ENCODE assay signal across 26 cellular contexts in the genomic region with DNA sequence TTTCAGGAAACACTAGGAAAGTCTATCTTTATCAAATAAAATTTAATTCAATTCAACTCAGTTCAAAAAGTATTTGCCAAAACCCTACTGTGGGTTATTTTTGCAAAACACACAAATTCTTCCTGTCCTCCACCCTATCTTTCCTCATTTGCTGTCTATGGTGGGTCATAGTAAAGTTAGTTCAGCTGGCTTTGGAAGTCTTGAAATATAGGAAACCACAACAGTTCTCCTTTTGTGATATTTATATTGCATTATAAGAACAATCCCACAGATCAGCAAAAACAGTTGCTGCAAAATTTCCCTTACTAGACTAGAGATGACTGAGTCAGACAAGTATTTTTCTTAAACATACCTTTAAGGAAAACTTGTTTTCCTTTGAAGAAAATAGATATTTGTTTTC.
DNase-seq lines count a peak whose midpoint lies in the region; ATAC-seq and TF ChIP-seq lines count a peak whose summit lies in the region.
"Had no signal": no experiment of that assay in that cellular context is flagged by ENCODE, and none has a peak within 500 bp of the region (broad histone marks: within the 10 kb centered on the region; RNA-seq: fewer than 3 reads in every experiment).

No MANE protein-coding gene starts in this region.

- peak overlapping the region in 2 of 10 experiments; percentile 5 to 28; a peak in 1 of 20 replicates for H3K4me3 ChIP-seq in BLaER1 treated with 17β-estradiol and CSF1 and Interleukin-3, amounts not matched to agents 10 nM and 100 nM
- H3K4me3 ChIP-seq in MM.1S (ENCODE audit: low read length) = no peak overlapping the region
- H3K4me3 ChIP-seq: HAP-1, heart left ventricle, mucosa of descending colon, neural progenitor cell, psoas muscle, SJSA1, thyroid gland had no signal

- peak overlapping the region; percentile 62 to 98 (median 78); a peak in 21 of 22 replicates for H3K4me2 ChIP-seq in BLaER1 treated with 17β-estradiol and CSF1 and Interleukin-3, amounts not matched to agents 10 nM and 100 nM
- H3K4me2 ChIP-seq in MM.1S (ENCODE audit: low read depth, low read length) = peak overlapping the region; percentile 37; the same call in 1 of the 2 replicates
- H3K4me2 ChIP-seq: neural progenitor cell had no signal

- no peaks in the 10 kb centered on the region for H3K9me2 ChIP-seq in MM.1S (replicated peaks; ENCODE audit: insufficient read depth, low read length)

- peaks cover 0 to 55% (median 17%) of the 10 kb centered on the region in 11 experiments; a peak in 14 of 22 replicates for H3K9me3 ChIP-seq in BLaER1 treated with 17β-estradiol and CSF1 and Interleukin-3, amounts not matched to agents 10 nM and 100 nM (replicated peaks in 1 of 11)
- no peaks in the 10 kb centered on the region for H3K9me3 ChIP-seq in MM.1S (replicated peaks; ENCODE audit: insufficient read depth, low read length)
- H3K9me3 ChIP-seq: HAP-1, heart left ventricle, mucosa of descending colon, psoas muscle, SJSA1, thyroid gland had no signal

- peak overlapping the region; percentile 78 to 98 (median 94) for H3K27ac ChIP-seq in BLaER1 treated with 17β-estradiol and CSF1 and Interleukin-3, amounts not matched to agents 10 nM and 100 nM
- no peak overlapping the region for H3K27ac ChIP-seq in MM.1S (ENCODE audit: low read length)
- H3K27ac ChIP-seq: neural progenitor cell, psoas muscle, SJSA1, thyroid gland had no signal

- peaks cover 4% of the 10 kb centered on the region; the same call in 1 of the 2 replicates for H3F3A ChIP-seq in MM.1S (ENCODE audit: insufficient read depth, low read length)

- no peak for ATAC-seq in GM21367 (IDR thresholded peaks at IDR 0.05; ENCODE audit: unreplicated experiment)
- ATAC-seq: activated CD4-positive, CD25-positive, alpha-beta regulatory T cell treated with anti-CD3 and anti-CD28 coated beads, Interleukin-2, amount 50 U/mL, for 24 hours; activated T-cell treated with anti-CD3 and anti-CD28 coated beads, Interleukin-2, amount 50 U/mL, for 4 hours; CD8-positive, alpha-beta T cell; mucosa of descending colon; psoas muscle had no signal

- DNase-seq in MM.1S = no peak
- DNase-seq in SKM-1 (lab: John Stamatoyannopoulos, UW; ENCODE audit: unreplicated experiment) = peak; percentile 16
- peak; percentile 7 for DNase-seq in foreskin melanocyte
- DNase-seq in NCI-H2171 (lab: John Stamatoyannopoulos, UW) = no peak
- DNase-seq in effector CD4-positive, alpha-beta T cell = no peak
- no peak for DNase-seq in D341Med (ENCODE audit: low spot score)
- DNase-seq: activated CD8-positive, alpha-beta memory T cell treated with anti-CD3 and anti-CD28 coated beads for 24 hours; activated naive CD4-positive, alpha-beta T cell treated with anti-CD3 and anti-CD28 coated beads for 36 hours; activated T-cell treated with anti-CD3 and anti-CD28 coated beads, Interleukin-2, amount 50 U/mL, for 4 hours; CD8-positive, alpha-beta T cell; DMS53; heart left ventricle; mucosa of descending colon; NCI-H1417; NCI-H2107; NCI-H526; psoas muscle; stimulated activated CD4-positive, alpha-beta T cell treated with anti-CD3 and anti-CD28 coated beads, Interleukin-2, amount 100 ng/mL, for 24 hours; stimulated activated naive CD4-positive, alpha-beta T cell treated with Interleukin-2 at 50 U/mL for 16 hours; thyroid gland had no signal

- no peaks in the 10 kb centered on the region for H3K27me3 ChIP-seq in BLaER1 treated with 17β-estradiol and CSF1 and Interleukin-3, amounts not matched to agents 10 nM and 100 nM
- no peaks in the 10 kb centered on the region for H3K27me3 ChIP-seq in MM.1S (replicated peaks; ENCODE audit: insufficient read depth, low read length)
- H3K27me3 ChIP-seq: heart left ventricle, neural progenitor cell, SJSA1, thyroid gland had no signal

- peak overlapping the region; percentile 52 to 85 (median 74); a peak in 20 of 22 replicates for H3K9ac ChIP-seq in BLaER1 treated with 17β-estradiol and CSF1 and Interleukin-3, amounts not matched to agents 10 nM and 100 nM
- no peak overlapping the region for H3K9ac ChIP-seq in MM.1S (ENCODE audit: low read length)
- H3K9ac ChIP-seq: neural progenitor cell had no signal

- no peak for TF ChIP-seq CTCF in MM.1S (IDR thresholded peaks at IDR 0.05; ENCODE audit: low read length)

- H3K79me2 ChIP-seq in MM.1S (ENCODE audit: low read length) = no peaks in the 10 kb centered on the region

- peaks cover 51 to 98% (median 72%) of the 10 kb centered on the region in 10 experiments for H3K4me1 ChIP-seq in BLaER1 treated with 17β-estradiol and CSF1 and Interleukin-3, amounts not matched to agents 10 nM and 100 nM
- peaks cover 21% of the 10 kb centered on the region for H3K4me1 ChIP-seq in MM.1S (ENCODE audit: low read length)
- H3K4me1 ChIP-seq: HAP-1, neural progenitor cell, psoas muscle, SJSA1, thyroid gland had no signal

- no peak overlapping the region for H2AFZ ChIP-seq in MM.1S (ENCODE audit: low read length)
- H2AFZ ChIP-seq: neural progenitor cell had no signal

- H4K20me1 ChIP-seq in BLaER1 treated with 17β-estradiol and CSF1 and Interleukin-3, amounts not matched to agents 10 nM and 100 nM = no peaks in the 10 kb centered on the region
- no peaks in the 10 kb centered on the region for H4K20me1 ChIP-seq in MM.1S (ENCODE audit: insufficient read depth, low read length)

- peaks cover 0 to 93% (median 6%) of the 10 kb centered on the region in 11 experiments; a peak in 12 of 22 replicates for H3K36me3 ChIP-seq in BLaER1 treated with 17β-estradiol and CSF1 and Interleukin-3, amounts not matched to agents 10 nM and 100 nM
- H3K36me3 ChIP-seq in MM.1S (replicated peaks; ENCODE audit: insufficient read depth, low read length) = no peaks in the 10 kb centered on the region
- H3K36me3 ChIP-seq: HAP-1, neural progenitor cell, SJSA1, thyroid gland had no signal

Comparison
In these comparisons a context has a peak if more than half of its experiments do, and no peak if none do; other contexts are left out.
1. DNase-seq: peak in SKM-1 (single experiment) and foreskin melanocyte (single experiment); none in MM.1S (single experiment), NCI-H2171 (single experiment), effector CD4-positive, alpha-beta T cell (single experiment) and D341Med (single experiment).